ENCODE assay signal across 1 cellular context in genomic region chr7:10973061-10973941, GRCh38.
A peak's percentile ranks its signal among the peaks of the same experiment; 100 is the strongest.
TF ChIP-seq lines count a peak whose summit lies in the region.

Gene PHF14, plus strand, starts transcription at chr7:10973872. Its CDS starts 452 bp downstream, at chr7:10974324.

TF ChIP-seq in HepG2, 621 proteins besides CTCF, POLR2A, EP300 and RAD21 (continued from another document and continues in another):
- TF ChIP-seq, protein P1, sequence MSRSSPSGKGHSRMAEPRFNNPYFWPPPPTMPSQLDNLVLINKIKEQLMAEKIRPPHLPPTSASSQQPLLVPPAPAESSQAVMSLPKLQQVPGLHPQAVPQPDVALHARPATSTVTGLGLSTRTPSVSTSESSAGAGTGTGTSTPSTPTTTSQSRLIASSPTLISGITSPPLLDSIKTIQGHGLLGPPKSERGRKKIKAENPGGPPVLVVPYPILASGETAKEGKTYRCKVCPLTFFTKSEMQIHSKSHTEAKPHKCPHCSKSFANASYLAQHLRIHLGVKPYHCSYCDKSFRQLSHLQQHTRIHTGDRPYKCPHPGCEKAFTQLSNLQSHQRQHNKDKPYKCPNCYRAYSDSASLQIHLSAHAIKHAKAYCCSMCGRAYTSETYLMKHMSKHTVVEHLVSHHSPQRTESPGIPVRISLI (CRISPR knock-in tag; IDR thresholded peaks at IDR 0.05; ENCODE audit: borderline replicate concordance) = no peak
- TF ChIP-seq EHMT2 (IDR thresholded peaks at IDR 0.05; ENCODE audit: borderline replicate concordance, low read depth, low read length) (no peak; the same call in 1 of the 2 replicates), ZNF747 (CRISPR knock-in tag; IDR thresholded peaks at IDR 0.05; ENCODE audit: borderline replicate concordance) (peak; percentile 53; the same call in 1 of the 2 replicates), ZNF337 (CRISPR knock-in tag; IDR thresholded peaks at IDR 0.05; ENCODE audit: borderline replicate concordance, low read depth) (no peak), ZNF274 (CRISPR knock-in tag; IDR thresholded peaks at IDR 0.05) (no peak), ZNF569 (CRISPR knock-in tag; IDR thresholded peaks at IDR 0.05; ENCODE audit: borderline replicate concordance) (0 out of 2 replicates have a peak, but pooled peaks have one; percentile 9), KDM2A (CRISPR knock-in tag; IDR thresholded peaks at IDR 0.05; ENCODE audit: borderline replicate concordance, low read depth) (peak; percentile 51; the same call in 1 of the 2 replicates), ZNF740 (CRISPR knock-in tag; IDR thresholded peaks at IDR 0.05) (no peak), POLR2AphosphoS2 (IDR thresholded peaks at IDR 0.05; ENCODE audit: low read depth, low read length) (no peak), ZNF230 (CRISPR knock-in tag; IDR thresholded peaks at IDR 0.05) (no peak), FOXC1 (CRISPR knock-in tag; IDR thresholded peaks at IDR 0.05; ENCODE audit: borderline replicate concordance) (no peak), ATF1 (CRISPR knock-in tag; IDR thresholded peaks at IDR 0.05) (peak; percentile 86), ATF7-NPFF (CRISPR knock-in tag; IDR thresholded peaks at IDR 0.05; ENCODE audit: low read depth) (no peak), GATAD1 (CRISPR knock-in tag; IDR thresholded peaks at IDR 0.05) (peak; percentile 43), ETV5 (CRISPR knock-in tag; IDR thresholded peaks at IDR 0.05; ENCODE audit: borderline replicate concordance) (peak; percentile 20; the same call in 1 of the 2 replicates), HCFC1 (IDR thresholded peaks at IDR 0.05; ENCODE audit: low read depth, low read length) (no peak), ZFP36L2 (CRISPR knock-in tag; IDR thresholded peaks at IDR 0.05) (no peak), GABPA (IDR thresholded peaks at IDR 0.05; ENCODE audit: low read depth, low read length) (peak; percentile 60), GABPA (CRISPR knock-in tag; IDR thresholded peaks at IDR 0.05; ENCODE audit: low read depth) (peak; percentile 83), MZF1 (CRISPR knock-in tag; IDR thresholded peaks at IDR 0.05; ENCODE audit: borderline replicate concordance) (no peak), ZNF788 (CRISPR knock-in tag; IDR thresholded peaks at IDR 0.05; ENCODE audit: borderline replicate concordance) (peak; percentile 25; the same call in 1 of the 2 replicates), KLF11 (CRISPR knock-in tag; IDR thresholded peaks at IDR 0.05) (peak; percentile 84), KLF15 (CRISPR knock-in tag; IDR thresholded peaks at IDR 0.05; ENCODE audit: borderline replicate concordance) (no peak), ZNF205 (CRISPR knock-in tag; IDR thresholded peaks at IDR 0.05) (peak; percentile 29; the same call in 1 of the 2 replicates), SUZ12 (IDR thresholded peaks at IDR 0.05; ENCODE audit: low read depth, low read length) (no peak), NONO (IDR thresholded peaks at IDR 0.05) (no peak), NONO (CRISPR knock-in tag; conservative IDR thresholded peaks at IDR 0.05) (0 out of 2 replicates have a peak, but pooled peaks have one; percentile 20), STAT6 (CRISPR knock-in tag; IDR thresholded peaks at IDR 0.05; ENCODE audit: borderline replicate concordance) (peak; percentile 30; the same call in 1 of the 2 replicates), PRMT3 (CRISPR knock-in tag; IDR thresholded peaks at IDR 0.05; ENCODE audit: borderline replicate concordance, low read depth) (no peak), TFE3 (CRISPR knock-in tag; IDR thresholded peaks at IDR 0.05) (no peak; the same call in 1 of the 2 replicates), TEAD2 (CRISPR knock-in tag; IDR thresholded peaks at IDR 0.05) (no peak), SPEN (CRISPR knock-in tag; IDR thresholded peaks at IDR 0.05; ENCODE audit: low read depth) (peak; percentile 77), ZNF468 (CRISPR knock-in tag; IDR thresholded peaks at IDR 0.05) (no peak), ETV6 (CRISPR knock-in tag; conservative IDR thresholded peaks at IDR 0.05) (no peak), ZNF24 (IDR thresholded peaks at IDR 0.05) (no peak), HOXA5 (CRISPR knock-in tag; IDR thresholded peaks at IDR 0.05) (peak; percentile 97), ZNF101 (CRISPR knock-in tag; IDR thresholded peaks at IDR 0.05; ENCODE audit: borderline replicate concordance, low read depth) (no peak), ZNF710 (CRISPR knock-in tag; IDR thresholded peaks at IDR 0.05; ENCODE audit: borderline replicate concordance) (0 out of 2 replicates have a peak, but pooled peaks have one; percentile 41)
- TF ChIP-seq, protein P2, sequence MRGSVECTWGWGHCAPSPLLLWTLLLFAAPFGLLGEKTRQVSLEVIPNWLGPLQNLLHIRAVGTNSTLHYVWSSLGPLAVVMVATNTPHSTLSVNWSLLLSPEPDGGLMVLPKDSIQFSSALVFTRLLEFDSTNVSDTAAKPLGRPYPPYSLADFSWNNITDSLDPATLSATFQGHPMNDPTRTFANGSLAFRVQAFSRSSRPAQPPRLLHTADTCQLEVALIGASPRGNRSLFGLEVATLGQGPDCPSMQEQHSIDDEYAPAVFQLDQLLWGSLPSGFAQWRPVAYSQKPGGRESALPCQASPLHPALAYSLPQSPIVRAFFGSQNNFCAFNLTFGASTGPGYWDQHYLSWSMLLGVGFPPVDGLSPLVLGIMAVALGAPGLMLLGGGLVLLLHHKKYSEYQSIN (CRISPR knock-in tag; IDR thresholded peaks at IDR 0.05; ENCODE audit: borderline replicate concordance) = no peak
- TF ChIP-seq, protein P3, sequence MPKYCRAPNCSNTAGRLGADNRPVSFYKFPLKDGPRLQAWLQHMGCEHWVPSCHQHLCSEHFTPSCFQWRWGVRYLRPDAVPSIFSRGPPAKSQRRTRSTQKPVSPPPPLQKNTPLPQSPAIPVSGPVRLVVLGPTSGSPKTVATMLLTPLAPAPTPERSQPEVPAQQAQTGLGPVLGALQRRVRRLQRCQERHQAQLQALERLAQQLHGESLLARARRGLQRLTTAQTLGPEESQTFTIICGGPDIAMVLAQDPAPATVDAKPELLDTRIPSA (CRISPR knock-in tag; IDR thresholded peaks at IDR 0.05; ENCODE audit: borderline replicate concordance) = no peak; the same call in 1 of the 2 replicates
- TF ChIP-seq, protein P4, sequence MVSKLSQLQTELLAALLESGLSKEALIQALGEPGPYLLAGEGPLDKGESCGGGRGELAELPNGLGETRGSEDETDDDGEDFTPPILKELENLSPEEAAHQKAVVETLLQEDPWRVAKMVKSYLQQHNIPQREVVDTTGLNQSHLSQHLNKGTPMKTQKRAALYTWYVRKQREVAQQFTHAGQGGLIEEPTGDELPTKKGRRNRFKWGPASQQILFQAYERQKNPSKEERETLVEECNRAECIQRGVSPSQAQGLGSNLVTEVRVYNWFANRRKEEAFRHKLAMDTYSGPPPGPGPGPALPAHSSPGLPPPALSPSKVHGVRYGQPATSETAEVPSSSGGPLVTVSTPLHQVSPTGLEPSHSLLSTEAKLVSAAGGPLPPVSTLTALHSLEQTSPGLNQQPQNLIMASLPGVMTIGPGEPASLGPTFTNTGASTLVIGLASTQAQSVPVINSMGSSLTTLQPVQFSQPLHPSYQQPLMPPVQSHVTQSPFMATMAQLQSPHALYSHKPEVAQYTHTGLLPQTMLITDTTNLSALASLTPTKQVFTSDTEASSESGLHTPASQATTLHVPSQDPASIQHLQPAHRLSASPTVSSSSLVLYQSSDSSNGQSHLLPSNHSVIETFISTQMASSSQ (IDR thresholded peaks at IDR 0.05; ENCODE audit: low read depth) = no peak
- TF ChIP-seq, protein P4 (CRISPR knock-in tag; IDR thresholded peaks at IDR 0.05; ENCODE audit: borderline replicate concordance) = 0 out of 2 replicates have a peak, but pooled peaks have one; percentile 6
- TF ChIP-seq, protein P5, sequence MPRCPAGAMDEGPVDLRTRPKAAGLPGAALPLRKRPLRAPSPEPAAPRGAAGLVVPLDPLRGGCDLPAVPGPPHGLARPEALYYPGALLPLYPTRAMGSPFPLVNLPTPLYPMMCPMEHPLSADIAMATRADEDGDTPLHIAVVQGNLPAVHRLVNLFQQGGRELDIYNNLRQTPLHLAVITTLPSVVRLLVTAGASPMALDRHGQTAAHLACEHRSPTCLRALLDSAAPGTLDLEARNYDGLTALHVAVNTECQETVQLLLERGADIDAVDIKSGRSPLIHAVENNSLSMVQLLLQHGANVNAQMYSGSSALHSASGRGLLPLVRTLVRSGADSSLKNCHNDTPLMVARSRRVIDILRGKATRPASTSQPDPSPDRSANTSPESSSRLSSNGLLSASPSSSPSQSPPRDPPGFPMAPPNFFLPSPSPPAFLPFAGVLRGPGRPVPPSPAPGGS (CRISPR knock-in tag; IDR thresholded peaks at IDR 0.05) = no peak
- TF ChIP-seq, protein P6, sequence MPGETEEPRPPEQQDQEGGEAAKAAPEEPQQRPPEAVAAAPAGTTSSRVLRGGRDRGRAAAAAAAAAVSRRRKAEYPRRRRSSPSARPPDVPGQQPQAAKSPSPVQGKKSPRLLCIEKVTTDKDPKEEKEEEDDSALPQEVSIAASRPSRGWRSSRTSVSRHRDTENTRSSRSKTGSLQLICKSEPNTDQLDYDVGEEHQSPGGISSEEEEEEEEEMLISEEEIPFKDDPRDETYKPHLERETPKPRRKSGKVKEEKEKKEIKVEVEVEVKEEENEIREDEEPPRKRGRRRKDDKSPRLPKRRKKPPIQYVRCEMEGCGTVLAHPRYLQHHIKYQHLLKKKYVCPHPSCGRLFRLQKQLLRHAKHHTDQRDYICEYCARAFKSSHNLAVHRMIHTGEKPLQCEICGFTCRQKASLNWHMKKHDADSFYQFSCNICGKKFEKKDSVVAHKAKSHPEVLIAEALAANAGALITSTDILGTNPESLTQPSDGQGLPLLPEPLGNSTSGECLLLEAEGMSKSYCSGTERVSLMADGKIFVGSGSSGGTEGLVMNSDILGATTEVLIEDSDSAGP (CRISPR knock-in tag; IDR thresholded peaks at IDR 0.05; ENCODE audit: borderline replicate concordance) = peak; percentile 32
